Comparison of ENCODE assay signal across 26 cellular contexts in the genomic region with DNA sequence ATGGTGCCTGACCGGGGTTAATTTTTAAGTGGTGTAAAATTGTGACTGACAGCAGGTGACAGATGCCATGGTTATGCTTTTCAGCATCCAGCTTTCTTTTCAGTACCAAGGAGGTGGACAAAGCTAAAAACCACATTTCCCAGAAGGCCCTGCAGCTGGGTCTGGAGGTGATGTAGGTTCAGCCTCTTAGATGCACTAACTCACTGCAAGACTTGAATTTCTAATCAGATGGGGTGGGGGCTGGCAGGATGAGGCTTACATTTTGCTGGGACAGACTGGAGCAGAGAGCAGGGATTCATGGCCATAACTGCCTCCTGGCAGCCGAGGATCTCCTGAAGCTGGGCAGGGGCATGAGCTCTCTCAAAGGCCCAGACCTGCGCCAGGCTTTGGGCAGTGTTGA. TPM values are rescaled to one million over a fixed set of nuclear protein-coding genes. Genes with fewer than 3 reads are reported as not detected.
A peak's percentile ranks its signal among the peaks of the same experiment; 100 is the strongest.
DNase-seq lines count a peak whose midpoint lies in the region; ATAC-seq and TF ChIP-seq lines count a peak whose summit lies in the region.
"Had no signal": no experiment of that assay in that cellular context is flagged by ENCODE, and none has a peak within 500 bp of the region (broad histone marks: within the 10 kb centered on the region; RNA-seq: fewer than 3 reads in every experiment).

No MANE protein-coding gene starts in this region.

- peak; percentile 22 for DNase-seq in DMS53 (lab: John Stamatoyannopoulos, UW)
- no peak for DNase-seq in DMS53 treated with DMSO at 0.1 percent for 48 hours (lab: John Stamatoyannopoulos, UW; ENCODE audit: unreplicated experiment)
- peak; percentile 21 to 69 for DNase-seq in NCI-H524 (lab: John Stamatoyannopoulos, UW)
- no peak for DNase-seq in WTC11 (ENCODE audit: low spot score)
- no peak for DNase-seq in nephron progenitor cell
- no peak for DNase-seq in GM10248 (ENCODE audit: extremely low spot score)
- no peak for DNase-seq in COR-L47 (lab: John Stamatoyannopoulos, UW)
- DNase-seq: 8988T; activated CD4-positive, alpha-beta T cell treated with anti-CD3 and anti-CD28 coated beads, Interleukin-2, amount 50 U/mL, for 48 hours; activated CD8-positive, alpha-beta memory T cell treated with anti-CD3 and anti-CD28 coated beads, Interleukin-2, amount 50 U/mL, for 48 hours; activated naive CD4-positive, alpha-beta T cell treated with anti-CD3 and anti-CD28 coated beads, Interleukin-2, amount 50 U/mL, for 16 hours; amniotic stem cell; brain microvascular endothelial cell; CD4-positive, CD25-positive, alpha-beta regulatory T cell; GDM1; KG1; left ventricle myocardium superior; MM.1S; natural killer cell; NCI-H1417 treated with DMSO at 0.1 percent for 48 hours; Peyer's patch; stimulated activated CD4-positive, alpha-beta T cell treated with anti-CD3 and anti-CD28 coated beads, Interleukin-1b, Interleukin-23, amount 100 ng/mL, for 48 hours had no signal

- no peaks in the 10 kb centered on the region for H3K27me3 Mint-ChIP-seq in WTC11 (ENCODE audit: low read depth)
- peaks cover 3% of the 10 kb centered on the region for H3K27me3 Mint-ChIP-seq in nephron progenitor cell (ENCODE audit: low read depth, poor library complexity)

- H3K9me3 Mint-ChIP-seq in WTC11 = no peaks in the 10 kb centered on the region
- H3K9me3 Mint-ChIP-seq in nephron progenitor cell = peaks cover 5% of the 10 kb centered on the region

- CTCF ChIA-PET in WTC11 (lab: Charles Lee) (interaction anchor here (1.0 to 2.4 kb wide), 8 partner anchors 8 to 229 kb away, joined by 3 to 9 read pairs (median 5); no protein-coding TSS in a partner anchor), GM10248 (lab: Yijun Ruan, JAX) (interaction anchor here (0.9 to 3.2 kb wide), 7 partner anchors 9 to 401 kb away, joined by 3 to 19 read pairs (median 3); no protein-coding TSS in a partner anchor)

- no peak overlapping the region for H3K4me3 Mint-ChIP-seq in WTC11
- H3K4me3 Mint-ChIP-seq in nephron progenitor cell = no peak overlapping the region
- H3K4me3 Mint-ChIP-seq: CD4-positive, CD25-positive, alpha-beta regulatory T cell; mesothelial cell of epicardium; natural killer cell; T-helper 1 cell treated with Interleukin-12 subunit alpha and Interleukin-12 subunit beta and Interleukin-4 antibody, amounts not matched to agents 30 μg/mL and 1 μg/mL, for 36 hours had no signal

- ATAC-seq in WTC11 (peak; percentile 46), HG02642 (IDR thresholded peaks at IDR 0.05; ENCODE audit: poor library complexity, unreplicated experiment) (no peak)
- ATAC-seq: activated CD4-positive, CD25-positive, alpha-beta regulatory T cell treated with anti-CD3 and anti-CD28 coated beads, Interleukin-2, amount 50 U/mL, for 24 hours; left ventricle myocardium superior; natural killer cell had no signal

- POLR2A ChIA-PET in WTC11 (lab: Charles Lee) (no interaction called here), GM10248 (lab: Yijun Ruan, JAX) (no interaction called here)

- TF ChIP-seq CTCF in WTC11 (IDR thresholded peaks at IDR 0.05) (no peak), nephron progenitor cell (IDR thresholded peaks at IDR 0.05) (no peak), GM10248 (IDR thresholded peaks at IDR 0.05; ENCODE audit: control extremely low read depth, extremely low read depth, low read depth, missing control alignments) (no peak)

- H3K4me1 Mint-ChIP-seq in WTC11 (peaks cover 32% of the 10 kb centered on the region), nephron progenitor cell (peaks cover 33% of the 10 kb centered on the region)
- H3K4me1 Mint-ChIP-seq: mesothelial cell of epicardium had no signal

- H3K36me3 Mint-ChIP-seq in WTC11 (no peaks in the 10 kb centered on the region), nephron progenitor cell (ENCODE audit: low read depth) (peaks cover under 1% of the 10 kb centered on the region)
- H3K36me3 Mint-ChIP-seq: CD4-positive, CD25-positive, alpha-beta regulatory T cell; mesothelial cell of epicardium; natural killer cell had no signal

- H3K27ac Mint-ChIP-seq in WTC11 (peak overlapping the region; percentile 43), nephron progenitor cell (peak overlapping the region; percentile 41)
- H3K27ac Mint-ChIP-seq: CD4-positive, CD25-positive, alpha-beta regulatory T cell; mesothelial cell of epicardium; natural killer cell; T-helper 1 cell treated with Interleukin-12 subunit alpha and Interleukin-12 subunit beta and Interleukin-4 antibody, amounts not matched to agents 30 μg/mL and 1 μg/mL, for 36 hours had no signal

TF ChIP-seq in WTC11, 78 proteins besides CTCF, POLR2A, EP300 and RAD21:
- TF ChIP-seq, protein P1, sequence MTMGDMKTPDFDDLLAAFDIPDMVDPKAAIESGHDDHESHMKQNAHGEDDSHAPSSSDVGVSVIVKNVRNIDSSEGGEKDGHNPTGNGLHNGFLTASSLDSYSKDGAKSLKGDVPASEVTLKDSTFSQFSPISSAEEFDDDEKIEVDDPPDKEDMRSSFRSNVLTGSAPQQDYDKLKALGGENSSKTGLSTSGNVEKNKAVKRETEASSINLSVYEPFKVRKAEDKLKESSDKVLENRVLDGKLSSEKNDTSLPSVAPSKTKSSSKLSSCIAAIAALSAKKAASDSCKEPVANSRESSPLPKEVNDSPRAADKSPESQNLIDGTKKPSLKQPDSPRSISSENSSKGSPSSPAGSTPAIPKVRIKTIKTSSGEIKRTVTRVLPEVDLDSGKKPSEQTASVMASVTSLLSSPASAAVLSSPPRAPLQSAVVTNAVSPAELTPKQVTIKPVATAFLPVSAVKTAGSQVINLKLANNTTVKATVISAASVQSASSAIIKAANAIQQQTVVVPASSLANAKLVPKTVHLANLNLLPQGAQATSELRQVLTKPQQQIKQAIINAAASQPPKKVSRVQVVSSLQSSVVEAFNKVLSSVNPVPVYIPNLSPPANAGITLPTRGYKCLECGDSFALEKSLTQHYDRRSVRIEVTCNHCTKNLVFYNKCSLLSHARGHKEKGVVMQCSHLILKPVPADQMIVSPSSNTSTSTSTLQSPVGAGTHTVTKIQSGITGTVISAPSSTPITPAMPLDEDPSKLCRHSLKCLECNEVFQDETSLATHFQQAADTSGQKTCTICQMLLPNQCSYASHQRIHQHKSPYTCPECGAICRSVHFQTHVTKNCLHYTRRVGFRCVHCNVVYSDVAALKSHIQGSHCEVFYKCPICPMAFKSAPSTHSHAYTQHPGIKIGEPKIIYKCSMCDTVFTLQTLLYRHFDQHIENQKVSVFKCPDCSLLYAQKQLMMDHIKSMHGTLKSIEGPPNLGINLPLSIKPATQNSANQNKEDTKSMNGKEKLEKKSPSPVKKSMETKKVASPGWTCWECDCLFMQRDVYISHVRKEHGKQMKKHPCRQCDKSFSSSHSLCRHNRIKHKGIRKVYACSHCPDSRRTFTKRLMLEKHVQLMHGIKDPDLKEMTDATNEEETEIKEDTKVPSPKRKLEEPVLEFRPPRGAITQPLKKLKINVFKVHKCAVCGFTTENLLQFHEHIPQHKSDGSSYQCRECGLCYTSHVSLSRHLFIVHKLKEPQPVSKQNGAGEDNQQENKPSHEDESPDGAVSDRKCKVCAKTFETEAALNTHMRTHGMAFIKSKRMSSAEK (CRISPR knock-in tag; IDR thresholded peaks at IDR 0.05; ENCODE audit: borderline replicate concordance) = no peak
- TF ChIP-seq ZNF219 (CRISPR knock-in tag; IDR thresholded peaks at IDR 0.05; ENCODE audit: borderline replicate concordance) (no peak), JAZF1 (CRISPR knock-in tag; IDR thresholded peaks at IDR 0.05) (no peak)

RNA-seq across cellular contexts. Expression of a gene that starts 52.4 kb away (rescaled TPM):
- total RNA-seq in WTC11 (2021) = 286 to 341 TPM (median 289 TPM) in 3 replicates

Comparison
In these comparisons a context has a peak if more than half of its experiments do, and no peak if none do; other contexts are left out.
1. DNase-seq: peak in DMS53 (single experiment) and NCI-H524 (2 of 2); none in DMS53 treated with DMSO at 0.1 percent for 48 hours (single experiment), WTC11 (single experiment), nephron progenitor cell (single experiment), GM10248 (single experiment) and COR-L47 (single experiment).